Comparison of ENCODE assay signal across 1 cellular context in genomic region chr20:49675368-49676151, GRCh38.
TF ChIP-seq lines count a peak whose summit lies in the region.

No MANE protein-coding gene starts in this region.

TF ChIP-seq in HepG2, 621 proteins besides CTCF, POLR2A, EP300 and RAD21 (continued from another document and continues in another):
- TF ChIP-seq RNF219 (CRISPR knock-in tag; IDR thresholded peaks at IDR 0.05) (no peak), ZNF883 (CRISPR knock-in tag; IDR thresholded peaks at IDR 0.05; ENCODE audit: not compliant biosample characterization) (no peak), CEBPG (CRISPR knock-in tag; IDR thresholded peaks at IDR 0.05) (peak; percentile 71), ZHX2 (IDR thresholded peaks at IDR 0.05; ENCODE audit: low read depth) (no peak), ZHX2 (CRISPR knock-in tag; IDR thresholded peaks at IDR 0.05; ENCODE audit: borderline replicate concordance) (no peak), ZNF556 (CRISPR knock-in tag; IDR thresholded peaks at IDR 0.05; ENCODE audit: borderline replicate concordance) (peak; percentile 38; the same call in 1 of the 2 replicates), ZNF510 (CRISPR knock-in tag; IDR thresholded peaks at IDR 0.05; ENCODE audit: low read depth) (no peak), ZFP90 (CRISPR knock-in tag; IDR thresholded peaks at IDR 0.05; ENCODE audit: borderline replicate concordance) (0 out of 2 replicates have a peak, but pooled peaks have one; percentile 64), ZNF251 (CRISPR knock-in tag; IDR thresholded peaks at IDR 0.05) (no peak), AGO2 (optimal IDR thresholded peaks at IDR 0.05; ENCODE audit: low read depth, low read length) (no peak), ZNF549 (CRISPR knock-in tag; IDR thresholded peaks at IDR 0.05) (no peak), ZNF766 (CRISPR knock-in tag; IDR thresholded peaks at IDR 0.05; ENCODE audit: borderline replicate concordance) (no peak), ZNF331 (CRISPR knock-in tag; IDR thresholded peaks at IDR 0.05) (peak; percentile 64; the same call in 1 of the 2 replicates), FOXJ3 (CRISPR knock-in tag; IDR thresholded peaks at IDR 0.05; ENCODE audit: borderline replicate concordance) (peak; percentile 68; the same call in 1 of the 2 replicates), ZBTB42 (CRISPR knock-in tag; IDR thresholded peaks at IDR 0.05) (no peak), ATAD3A (CRISPR knock-in tag; IDR thresholded peaks at IDR 0.05) (no peak), TSC22D2 (CRISPR knock-in tag; IDR thresholded peaks at IDR 0.05; ENCODE audit: borderline replicate concordance) (peak; percentile 61; the same call in 1 of the 2 replicates), ZNF792 (CRISPR knock-in tag; IDR thresholded peaks at IDR 0.05) (no peak; the same call in 1 of the 2 replicates), ZNF557 (CRISPR knock-in tag; IDR thresholded peaks at IDR 0.05) (no peak; the same call in 1 of the 2 replicates), STAT5B (CRISPR knock-in tag; IDR thresholded peaks at IDR 0.05) (0 out of 2 replicates have a peak, but pooled peaks have one; percentile 24), ZNF329 (CRISPR knock-in tag; IDR thresholded peaks at IDR 0.05; ENCODE audit: low read depth) (no peak), ZNF263 (CRISPR knock-in tag; IDR thresholded peaks at IDR 0.05) (no peak; the same call in 1 of the 2 replicates), FOXO1 (CRISPR knock-in tag; IDR thresholded peaks at IDR 0.05) (0 out of 2 replicates have a peak, but pooled peaks have one; percentile 33), ZNF318 (CRISPR knock-in tag; IDR thresholded peaks at IDR 0.05) (no peak), ZNF720 (CRISPR knock-in tag; IDR thresholded peaks at IDR 0.05) (no peak), ZKSCAN8 (CRISPR knock-in tag; IDR thresholded peaks at IDR 0.05; ENCODE audit: borderline replicate concordance) (peak; percentile 75; the same call in 1 of the 2 replicates), SSRP1 (CRISPR knock-in tag; IDR thresholded peaks at IDR 0.05) (no peak), THAP9 (CRISPR knock-in tag; IDR thresholded peaks at IDR 0.05; ENCODE audit: borderline replicate concordance) (no peak), ZNF24 (IDR thresholded peaks at IDR 0.05) (0 out of 2 replicates have a peak, but pooled peaks have one; percentile 9), DR1 (CRISPR knock-in tag; IDR thresholded peaks at IDR 0.05) (no peak), FIP1L1 (IDR thresholded peaks at IDR 0.05; ENCODE audit: borderline replicate concordance, insufficient read depth, low read depth, low read length) (no peak)
- TF ChIP-seq, protein P1, sequence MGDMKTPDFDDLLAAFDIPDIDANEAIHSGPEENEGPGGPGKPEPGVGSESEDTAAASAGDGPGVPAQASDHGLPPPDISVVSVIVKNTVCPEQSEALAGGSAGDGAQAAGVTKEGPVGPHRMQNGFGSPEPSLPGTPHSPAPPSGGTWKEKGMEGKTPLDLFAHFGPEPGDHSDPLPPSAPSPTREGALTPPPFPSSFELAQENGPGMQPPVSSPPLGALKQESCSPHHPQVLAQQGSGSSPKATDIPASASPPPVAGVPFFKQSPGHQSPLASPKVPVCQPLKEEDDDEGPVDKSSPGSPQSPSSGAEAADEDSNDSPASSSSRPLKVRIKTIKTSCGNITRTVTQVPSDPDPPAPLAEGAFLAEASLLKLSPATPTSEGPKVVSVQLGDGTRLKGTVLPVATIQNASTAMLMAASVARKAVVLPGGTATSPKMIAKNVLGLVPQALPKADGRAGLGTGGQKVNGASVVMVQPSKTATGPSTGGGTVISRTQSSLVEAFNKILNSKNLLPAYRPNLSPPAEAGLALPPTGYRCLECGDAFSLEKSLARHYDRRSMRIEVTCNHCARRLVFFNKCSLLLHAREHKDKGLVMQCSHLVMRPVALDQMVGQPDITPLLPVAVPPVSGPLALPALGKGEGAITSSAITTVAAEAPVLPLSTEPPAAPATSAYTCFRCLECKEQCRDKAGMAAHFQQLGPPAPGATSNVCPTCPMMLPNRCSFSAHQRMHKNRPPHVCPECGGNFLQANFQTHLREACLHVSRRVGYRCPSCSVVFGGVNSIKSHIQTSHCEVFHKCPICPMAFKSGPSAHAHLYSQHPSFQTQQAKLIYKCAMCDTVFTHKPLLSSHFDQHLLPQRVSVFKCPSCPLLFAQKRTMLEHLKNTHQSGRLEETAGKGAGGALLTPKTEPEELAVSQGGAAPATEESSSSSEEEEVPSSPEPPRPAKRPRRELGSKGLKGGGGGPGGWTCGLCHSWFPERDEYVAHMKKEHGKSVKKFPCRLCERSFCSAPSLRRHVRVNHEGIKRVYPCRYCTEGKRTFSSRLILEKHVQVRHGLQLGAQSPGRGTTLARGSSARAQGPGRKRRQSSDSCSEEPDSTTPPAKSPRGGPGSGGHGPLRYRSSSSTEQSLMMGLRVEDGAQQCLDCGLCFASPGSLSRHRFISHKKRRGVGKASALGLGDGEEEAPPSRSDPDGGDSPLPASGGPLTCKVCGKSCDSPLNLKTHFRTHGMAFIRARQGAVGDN (CRISPR knock-in tag; IDR thresholded peaks at IDR 0.05), result no peak
- TF ChIP-seq, protein P2, sequence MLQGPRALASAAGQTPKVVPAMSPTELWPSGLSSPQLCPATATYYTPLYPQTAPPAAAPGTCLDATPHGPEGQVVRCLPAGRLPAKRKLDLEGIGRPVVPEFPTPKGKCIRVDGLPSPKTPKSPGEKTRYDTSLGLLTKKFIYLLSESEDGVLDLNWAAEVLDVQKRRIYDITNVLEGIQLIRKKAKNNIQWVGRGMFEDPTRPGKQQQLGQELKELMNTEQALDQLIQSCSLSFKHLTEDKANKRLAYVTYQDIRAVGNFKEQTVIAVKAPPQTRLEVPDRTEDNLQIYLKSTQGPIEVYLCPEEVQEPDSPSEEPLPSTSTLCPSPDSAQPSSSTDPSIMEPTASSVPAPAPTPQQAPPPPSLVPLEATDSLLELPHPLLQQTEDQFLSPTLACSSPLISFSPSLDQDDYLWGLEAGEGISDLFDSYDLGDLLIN (CRISPR knock-in tag; IDR thresholded peaks at IDR 0.05; ENCODE audit: borderline replicate concordance), result no peak
